Comparison of ENCODE assay signal across 1 cellular context in genomic region chr7:157124655-157125054, GRCh38.
TF ChIP-seq lines count a peak whose summit lies in the region.

No MANE protein-coding gene starts in this region.

TF ChIP-seq in GM23338, 12 proteins besides CTCF, POLR2A, EP300 and RAD21 (continued from another document):
- no peak for TF ChIP-seq ZNF462 (CRISPR knock-in tag; IDR thresholded peaks at IDR 0.05)
- TF ChIP-seq JUNB (IDR thresholded peaks at IDR 0.05; ENCODE audit: unreplicated experiment): no peak
